ENCODE assay signal across 1 cellular context in the genomic region with DNA sequence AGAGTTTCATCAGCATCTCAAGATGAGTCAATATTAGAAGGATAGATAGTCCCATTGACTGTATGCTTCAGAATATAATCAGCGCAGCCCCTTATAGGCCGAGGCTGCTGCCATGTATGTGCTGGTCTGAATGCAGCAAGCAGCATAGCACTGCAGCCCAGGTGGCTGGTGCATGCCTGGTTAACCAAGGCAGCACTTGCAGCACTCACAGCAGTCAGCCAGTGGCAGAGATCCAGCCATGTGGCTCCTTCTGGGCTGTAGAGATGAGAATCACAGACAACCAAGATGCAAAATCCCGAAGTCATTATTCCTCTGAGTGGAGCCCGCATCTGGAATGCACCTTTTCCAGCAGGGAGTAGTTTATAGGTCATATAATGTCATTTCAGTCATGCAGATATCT.
TF ChIP-seq lines count a peak whose summit lies in the region.

No MANE protein-coding gene starts in this region.

TF ChIP-seq in H1, 55 proteins besides CTCF, POLR2A, EP300 and RAD21:
- TF ChIP-seq, protein P1, sequence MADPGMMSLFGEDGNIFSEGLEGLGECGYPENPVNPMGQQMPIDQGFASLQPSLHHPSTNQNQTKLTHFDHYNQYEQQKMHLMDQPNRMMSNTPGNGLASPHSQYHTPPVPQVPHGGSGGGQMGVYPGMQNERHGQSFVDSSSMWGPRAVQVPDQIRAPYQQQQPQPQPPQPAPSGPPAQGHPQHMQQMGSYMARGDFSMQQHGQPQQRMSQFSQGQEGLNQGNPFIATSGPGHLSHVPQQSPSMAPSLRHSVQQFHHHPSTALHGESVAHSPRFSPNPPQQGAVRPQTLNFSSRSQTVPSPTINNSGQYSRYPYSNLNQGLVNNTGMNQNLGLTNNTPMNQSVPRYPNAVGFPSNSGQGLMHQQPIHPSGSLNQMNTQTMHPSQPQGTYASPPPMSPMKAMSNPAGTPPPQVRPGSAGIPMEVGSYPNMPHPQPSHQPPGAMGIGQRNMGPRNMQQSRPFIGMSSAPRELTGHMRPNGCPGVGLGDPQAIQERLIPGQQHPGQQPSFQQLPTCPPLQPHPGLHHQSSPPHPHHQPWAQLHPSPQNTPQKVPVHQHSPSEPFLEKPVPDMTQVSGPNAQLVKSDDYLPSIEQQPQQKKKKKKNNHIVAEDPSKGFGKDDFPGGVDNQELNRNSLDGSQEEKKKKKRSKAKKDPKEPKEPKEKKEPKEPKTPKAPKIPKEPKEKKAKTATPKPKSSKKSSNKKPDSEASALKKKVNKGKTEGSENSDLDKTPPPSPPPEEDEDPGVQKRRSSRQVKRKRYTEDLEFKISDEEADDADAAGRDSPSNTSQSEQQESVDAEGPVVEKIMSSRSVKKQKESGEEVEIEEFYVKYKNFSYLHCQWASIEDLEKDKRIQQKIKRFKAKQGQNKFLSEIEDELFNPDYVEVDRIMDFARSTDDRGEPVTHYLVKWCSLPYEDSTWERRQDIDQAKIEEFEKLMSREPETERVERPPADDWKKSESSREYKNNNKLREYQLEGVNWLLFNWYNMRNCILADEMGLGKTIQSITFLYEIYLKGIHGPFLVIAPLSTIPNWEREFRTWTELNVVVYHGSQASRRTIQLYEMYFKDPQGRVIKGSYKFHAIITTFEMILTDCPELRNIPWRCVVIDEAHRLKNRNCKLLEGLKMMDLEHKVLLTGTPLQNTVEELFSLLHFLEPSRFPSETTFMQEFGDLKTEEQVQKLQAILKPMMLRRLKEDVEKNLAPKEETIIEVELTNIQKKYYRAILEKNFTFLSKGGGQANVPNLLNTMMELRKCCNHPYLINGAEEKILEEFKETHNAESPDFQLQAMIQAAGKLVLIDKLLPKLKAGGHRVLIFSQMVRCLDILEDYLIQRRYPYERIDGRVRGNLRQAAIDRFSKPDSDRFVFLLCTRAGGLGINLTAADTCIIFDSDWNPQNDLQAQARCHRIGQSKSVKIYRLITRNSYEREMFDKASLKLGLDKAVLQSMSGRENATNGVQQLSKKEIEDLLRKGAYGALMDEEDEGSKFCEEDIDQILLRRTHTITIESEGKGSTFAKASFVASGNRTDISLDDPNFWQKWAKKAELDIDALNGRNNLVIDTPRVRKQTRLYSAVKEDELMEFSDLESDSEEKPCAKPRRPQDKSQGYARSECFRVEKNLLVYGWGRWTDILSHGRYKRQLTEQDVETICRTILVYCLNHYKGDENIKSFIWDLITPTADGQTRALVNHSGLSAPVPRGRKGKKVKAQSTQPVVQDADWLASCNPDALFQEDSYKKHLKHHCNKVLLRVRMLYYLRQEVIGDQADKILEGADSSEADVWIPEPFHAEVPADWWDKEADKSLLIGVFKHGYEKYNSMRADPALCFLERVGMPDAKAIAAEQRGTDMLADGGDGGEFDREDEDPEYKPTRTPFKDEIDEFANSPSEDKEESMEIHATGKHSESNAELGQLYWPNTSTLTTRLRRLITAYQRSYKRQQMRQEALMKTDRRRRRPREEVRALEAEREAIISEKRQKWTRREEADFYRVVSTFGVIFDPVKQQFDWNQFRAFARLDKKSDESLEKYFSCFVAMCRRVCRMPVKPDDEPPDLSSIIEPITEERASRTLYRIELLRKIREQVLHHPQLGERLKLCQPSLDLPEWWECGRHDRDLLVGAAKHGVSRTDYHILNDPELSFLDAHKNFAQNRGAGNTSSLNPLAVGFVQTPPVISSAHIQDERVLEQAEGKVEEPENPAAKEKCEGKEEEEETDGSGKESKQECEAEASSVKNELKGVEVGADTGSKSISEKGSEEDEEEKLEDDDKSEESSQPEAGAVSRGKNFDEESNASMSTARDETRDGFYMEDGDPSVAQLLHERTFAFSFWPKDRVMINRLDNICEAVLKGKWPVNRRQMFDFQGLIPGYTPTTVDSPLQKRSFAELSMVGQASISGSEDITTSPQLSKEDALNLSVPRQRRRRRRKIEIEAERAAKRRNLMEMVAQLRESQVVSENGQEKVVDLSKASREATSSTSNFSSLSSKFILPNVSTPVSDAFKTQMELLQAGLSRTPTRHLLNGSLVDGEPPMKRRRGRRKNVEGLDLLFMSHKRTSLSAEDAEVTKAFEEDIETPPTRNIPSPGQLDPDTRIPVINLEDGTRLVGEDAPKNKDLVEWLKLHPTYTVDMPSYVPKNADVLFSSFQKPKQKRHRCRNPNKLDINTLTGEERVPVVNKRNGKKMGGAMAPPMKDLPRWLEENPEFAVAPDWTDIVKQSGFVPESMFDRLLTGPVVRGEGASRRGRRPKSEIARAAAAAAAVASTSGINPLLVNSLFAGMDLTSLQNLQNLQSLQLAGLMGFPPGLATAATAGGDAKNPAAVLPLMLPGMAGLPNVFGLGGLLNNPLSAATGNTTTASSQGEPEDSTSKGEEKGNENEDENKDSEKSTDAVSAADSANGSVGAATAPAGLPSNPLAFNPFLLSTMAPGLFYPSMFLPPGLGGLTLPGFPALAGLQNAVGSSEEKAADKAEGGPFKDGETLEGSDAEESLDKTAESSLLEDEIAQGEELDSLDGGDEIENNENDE (IDR thresholded peaks at IDR 0.05; ENCODE audit: insufficient replicate concordance, low read length) = no peak
- TF ChIP-seq GTF2F1 (IDR thresholded peaks at IDR 0.05; ENCODE audit: borderline replicate concordance, low read depth, low read length) (no peak), SRF (IDR thresholded peaks at IDR 0.05; ENCODE audit: low read depth, low read length) (no peak), CHD1 (IDR thresholded peaks at IDR 0.05; ENCODE audit: low read depth, low read length) (no peak), GABPA (IDR thresholded peaks at IDR 0.05; ENCODE audit: borderline replicate concordance, insufficient read depth, low read length) (no peak), TEAD4 (IDR thresholded peaks at IDR 0.05; ENCODE audit: low read depth, low read length) (no peak), MAFK (IDR thresholded peaks at IDR 0.05; ENCODE audit: low read depth, low read length) (no peak), RNF2 (IDR thresholded peaks at IDR 0.05; ENCODE audit: borderline replicate concordance, low read depth, low read length, missing control alignments, poor library complexity, severe bottlenecking) (no peak), BCL11A (IDR thresholded peaks at IDR 0.05; ENCODE audit: low read depth in 2 of 2, low read length in 2 of 2) (no peak), BACH1 (IDR thresholded peaks at IDR 0.05; ENCODE audit: low read length) (no peak), SP2 (IDR thresholded peaks at IDR 0.05; ENCODE audit: low read length) (no peak)
- TF ChIP-seq, protein P2, sequence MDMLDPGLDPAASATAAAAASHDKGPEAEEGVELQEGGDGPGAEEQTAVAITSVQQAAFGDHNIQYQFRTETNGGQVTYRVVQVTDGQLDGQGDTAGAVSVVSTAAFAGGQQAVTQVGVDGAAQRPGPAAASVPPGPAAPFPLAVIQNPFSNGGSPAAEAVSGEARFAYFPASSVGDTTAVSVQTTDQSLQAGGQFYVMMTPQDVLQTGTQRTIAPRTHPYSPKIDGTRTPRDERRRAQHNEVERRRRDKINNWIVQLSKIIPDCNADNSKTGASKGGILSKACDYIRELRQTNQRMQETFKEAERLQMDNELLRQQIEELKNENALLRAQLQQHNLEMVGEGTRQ (IDR thresholded peaks at IDR 0.05; ENCODE audit: low read length) = no peak
